In the genomic region with DNA sequence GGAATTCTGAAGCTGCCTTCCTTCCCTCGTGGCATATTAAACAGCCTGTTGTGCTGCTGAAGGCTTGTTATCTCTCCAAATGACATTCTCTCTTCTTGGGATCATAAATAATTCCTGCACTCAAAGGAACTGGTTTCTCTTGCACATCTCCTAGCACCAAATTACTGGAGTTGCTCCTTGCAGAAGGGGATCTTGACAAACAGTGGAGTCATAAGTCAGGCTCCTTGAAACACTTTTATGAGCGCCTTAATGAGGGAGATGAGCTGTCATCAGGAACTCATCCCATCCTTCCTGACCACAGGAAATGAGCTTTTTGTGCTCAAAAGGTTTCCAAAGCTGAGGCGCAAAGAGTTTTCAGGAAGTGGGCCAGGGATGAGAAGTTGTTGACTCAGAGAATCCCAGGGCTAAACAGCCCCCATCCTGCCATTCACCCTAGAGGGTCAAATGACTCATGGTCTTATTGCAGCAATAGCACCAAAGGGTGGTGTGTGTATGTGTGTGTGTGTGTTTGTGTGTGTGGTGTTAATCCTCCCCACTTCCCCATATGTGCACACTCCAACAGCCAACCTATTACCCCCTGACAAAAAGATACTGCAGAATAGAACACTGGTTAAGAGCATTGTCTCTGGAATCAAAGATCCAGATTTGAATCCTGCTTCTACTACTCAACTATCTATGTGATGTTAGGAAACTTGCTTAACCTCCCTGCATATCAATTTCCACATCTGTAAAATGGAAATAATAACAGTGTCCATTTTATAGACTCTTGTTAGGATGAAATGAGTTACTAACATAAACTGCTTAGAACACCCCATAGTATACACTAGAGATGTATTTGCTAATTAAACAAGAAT, we compare ENCODE assay signal across 8 cellular contexts. TPM values are rescaled to one million over a fixed set of nuclear protein-coding genes. Genes with fewer than 3 reads are reported as not detected.
DNase-seq lines count a peak whose midpoint lies in the region; ATAC-seq and TF ChIP-seq lines count a peak whose summit lies in the region.

No MANE protein-coding gene starts in this region.

- TF ChIP-seq CTCF in AG09319 (IDR thresholded peaks at IDR 0.05; ENCODE audit: low read depth, low read length), result no peak
- TF ChIP-seq CTCF in MCF 10A (IDR thresholded peaks at IDR 0.05; ENCODE audit: unreplicated experiment), result no peak
- TF ChIP-seq CTCF in endodermal cell (conservative IDR thresholded peaks at IDR 0.05), result no peak

- POLR2A ChIA-PET in MCF 10A (lab: Yijun Ruan, JAX), result interaction anchor here (0.6 to 1.8 kb wide), 7 partner anchors 11 to 320 kb away, joined by 3 to 7 read pairs (median 3); no protein-coding TSS in a partner anchor

- WGBS in endodermal cell (ENCODE audit: insufficient coverage in 1 of 2, insufficient read length in 1 of 2), 2 experiments, result 71 to 79% methylated on average over 3 of the region's 3 CpGs

- H3K9ac ChIP-seq in endodermal cell (ENCODE audit: extremely low read depth, low read length, poor library complexity, severe bottlenecking), result no peak overlapping the region

- H3K4me1 ChIP-seq in endodermal cell (ENCODE audit: control insufficient read depth, insufficient read depth, low read length), result peaks cover 11% of the 10 kb centered on the region

- H3K4me3 Mint-ChIP-seq in MCF 10A (ENCODE audit: unreplicated experiment) (no peak overlapping the region), endodermal cell (no peak overlapping the region)

- no peaks in the 10 kb centered on the region for H3K36me3 ChIP-seq in endodermal cell (ENCODE audit: control insufficient read depth, insufficient read depth, low read length)

- H3K36me3 Mint-ChIP-seq in MCF 10A (ENCODE audit: insufficient read depth, unreplicated experiment) (peaks cover 6% of the 10 kb centered on the region), endodermal cell (ENCODE audit: low read depth) (no peaks in the 10 kb centered on the region)

- peak overlapping the region; percentile 10 for H3K27ac Mint-ChIP-seq in MCF 10A (ENCODE audit: low read depth, unreplicated experiment)
- H3K27ac Mint-ChIP-seq in endodermal cell, result no peak overlapping the region

- intact Hi-C loops in MCF 10A (cut with micrococcal nuclease), result loop anchor here (2.0 to 5.0 kb wide), 2 partner anchors 23 to 51 kb away; no protein-coding TSS in a partner anchor

- no peaks in the 10 kb centered on the region for H3K27me3 Mint-ChIP-seq in MCF 10A (ENCODE audit: insufficient read depth, unreplicated experiment)
- peaks cover 2% of the 10 kb centered on the region for H3K27me3 Mint-ChIP-seq in endodermal cell (ENCODE audit: insufficient read depth)

- DNase-seq in AG09319 (ENCODE audit: extremely low read depth, low read depth), result peak; percentile 92
- peak; percentile 100 for DNase-seq in LHCN-M2 (ENCODE audit: low read depth)
- peak; percentile 100 for DNase-seq in MCF 10A (ENCODE audit: unreplicated experiment)
- peak; percentile 11 for DNase-seq in midbrain (lab: John Stamatoyannopoulos, UW)
- no peak for DNase-seq in NCI-H2107 (lab: John Stamatoyannopoulos, UW)
- no peak for DNase-seq in endodermal cell

- BruUV-seq in MCF 10A (replicated peaks; lab: Mats Ljungman, UMichigan), result no TSS peak

- no peaks in the 10 kb centered on the region for H3K9me3 ChIP-seq in endodermal cell (ENCODE audit: control insufficient read depth, low read length)

- ATAC-seq in GM19328 (IDR thresholded peaks at IDR 0.05; ENCODE audit: unreplicated experiment) (no peak), HG02798 (IDR thresholded peaks at IDR 0.05; ENCODE audit: poor library complexity, unreplicated experiment) (no peak)

- no peak overlapping the region for H3K4me3 ChIP-seq in endodermal cell (ENCODE audit: low read length)

- H3K4me1 Mint-ChIP-seq in MCF 10A (ENCODE audit: insufficient read depth, unreplicated experiment), result peaks cover 21% of the 10 kb centered on the region
- H3K4me1 Mint-ChIP-seq in endodermal cell, result peaks cover 4% of the 10 kb centered on the region

- peaks cover 14% of the 10 kb centered on the region for H3K27me3 ChIP-seq in endodermal cell (ENCODE audit: control insufficient read depth, insufficient read depth, low read length, poor library complexity, severe bottlenecking)

- CTCF ChIA-PET in MCF 10A (lab: Yijun Ruan, JAX), result interaction anchor here (0.6 to 4.1 kb wide), 8 partner anchors 9 to 86 kb away, joined by 3 to 16 read pairs (median 4); no protein-coding TSS in a partner anchor

- H3K9me3 Mint-ChIP-seq in MCF 10A (ENCODE audit: unreplicated experiment), result no peaks in the 10 kb centered on the region
- no peaks in the 10 kb centered on the region for H3K9me3 Mint-ChIP-seq in endodermal cell

- H3K27ac ChIP-seq in endodermal cell (ENCODE audit: low read depth, low read length), result no peak overlapping the region

RNA-seq across cellular contexts. Expression of a gene that starts 2.8 kb away (rescaled TPM):
- total RNA-seq in LHCN-M2 (2014; rRNA removed), result 245 and 251 TPM in 2 replicates
- polyA plus RNA-seq in LHCN-M2 (2012), result 112 TPM
- 117 and 137 TPM in 2 replicates for total RNA-seq in MCF 10A (2022)
- total RNA-seq in endodermal cell, result 10 to 100 TPM; 32.1 to 43.9 TPM
- 128 TPM for polyA plus RNA-seq in endodermal cell (2013, experiment 1 of 2)
- polyA plus RNA-seq in endodermal cell (2013, experiment 2 of 2), result 129 TPM

RNA-seq across cellular contexts. Expression of a gene that starts 38.7 kb away (rescaled TPM):
- 8.0 and 9.0 TPM in 2 replicates for total RNA-seq in LHCN-M2 (2014; rRNA removed)
- polyA plus RNA-seq in LHCN-M2 (2012), result 2.0 TPM
- total RNA-seq in MCF 10A (2022), result 5.1 and 8.2 TPM in 2 replicates
- total RNA-seq in endodermal cell, result 1 to 10 TPM; 5.8 to 6.1 TPM
- 5.0 TPM for polyA plus RNA-seq in endodermal cell (2013, experiment 1 of 2)
- polyA plus RNA-seq in endodermal cell (2013, experiment 2 of 2), result 4.0 TPM

Comparison
In these comparisons a context has a peak if more than half of its experiments do, and no peak if none do; other contexts are left out.
1. DNase-seq: peak in AG09319 (single experiment), LHCN-M2 (single experiment), MCF 10A (single experiment) and midbrain (single experiment); none in NCI-H2107 (single experiment) and endodermal cell (single experiment).